Comparison of ENCODE assay signal across 24 cellular contexts in genomic region chr7:3235322-3235721, GRCh38.
"Had no signal": no experiment of that assay in that cellular context is flagged by ENCODE, and none has a peak within 500 bp of the region (broad histone marks: within the 10 kb centered on the region; RNA-seq: fewer than 3 reads in every experiment).

No MANE protein-coding gene starts in this region.

- H3K9me3 ChIP-seq: testis had no signal

- DNase-seq: cortex of kidney; effector memory CD4-positive, alpha-beta T cell; esophagus squamous epithelium; foreskin fibroblast; glutamatergic neuron; islet precursor cell; mammary epithelial cell; naive thymus-derived CD4-positive, alpha-beta T cell; nephron progenitor cell; psoas muscle; retina; stimulated activated CD4-positive, alpha-beta T cell treated with anti-CD3 and anti-CD28 coated beads, Interleukin-15, amount 100 ng/mL, for 24 hours; stimulated activated CD4-positive, alpha-beta T cell treated with anti-CD3 and anti-CD28 coated beads, Interleukin-1b, Interleukin-23, amount 100 ng/mL, for 48 hours; stimulated activated CD4-positive, alpha-beta T cell treated with anti-CD3 and anti-CD28 coated beads, Interleukin-4, amount 100 ng/mL, for 24 hours; stimulated activated naive B cell treated with anti-CD40 and anti-IgM and Interleukin-4, amounts not matched to agents 10 μg/mL and 1 μg/mL and 100 μg/mL, for 72 hours; stimulated activated naive CD8-positive, alpha-beta T cell treated with anti-CD3 and anti-CD28 coated beads, Interleukin-15, amount 100 ng/mL, for 72 hours; testis had no signal

- H3K4me3 Mint-ChIP-seq: nephron progenitor cell; stimulated activated naive B cell treated with anti-CD40 and anti-IgM and Interleukin-4, amounts not matched to agents 10 μg/mL and 1 μg/mL and 100 μg/mL, for 72 hours; stimulated activated naive CD8-positive, alpha-beta T cell treated with anti-CD3 and anti-CD28 coated beads, Interleukin-15, amount 100 ng/mL, for 72 hours had no signal

- H3K27me3 ChIP-seq: testis, tibial nerve had no signal

- H3K4me1 ChIP-seq: esophagus squamous epithelium, gastroesophageal sphincter, psoas muscle, spleen, testis, tibial nerve had no signal

- H3K27ac Mint-ChIP-seq: naive thymus-derived CD4-positive, alpha-beta T cell; nephron progenitor cell; stimulated activated naive B cell treated with anti-CD40 and anti-IgM and Interleukin-4, amounts not matched to agents 10 μg/mL and 1 μg/mL and 100 μg/mL, for 72 hours; stimulated activated naive CD8-positive, alpha-beta T cell treated with anti-CD3 and anti-CD28 coated beads, Interleukin-15, amount 100 ng/mL, for 72 hours had no signal

- H3K36me3 ChIP-seq: esophagus squamous epithelium, gastroesophageal sphincter, spleen, tibial nerve had no signal

- H3K27me3 Mint-ChIP-seq: stimulated activated naive CD8-positive, alpha-beta T cell treated with anti-CD3 and anti-CD28 coated beads, Interleukin-15, amount 100 ng/mL, for 72 hours had no signal

- H3K4me1 Mint-ChIP-seq: stimulated activated naive B cell treated with anti-CD40 and anti-IgM and Interleukin-4, amounts not matched to agents 10 μg/mL and 1 μg/mL and 100 μg/mL, for 72 hours had no signal

- H3K4me3 ChIP-seq: esophagus squamous epithelium, gastroesophageal sphincter, psoas muscle, spleen, testis, tibial nerve had no signal

- H3K27ac ChIP-seq: epithelial cell of prostate, esophagus squamous epithelium, gastroesophageal sphincter, psoas muscle, spleen, testis, tibial nerve had no signal

- ATAC-seq: gastroesophageal sphincter; left lobe of liver; naive thymus-derived CD4-positive, alpha-beta T cell; psoas muscle; sciatic nerve; stimulated activated naive B cell treated with anti-CD40 and anti-IgM and Interleukin-4, amounts not matched to agents 10 μg/mL and 1 μg/mL and 100 μg/mL, for 72 hours; stimulated activated naive CD8-positive, alpha-beta T cell treated with anti-CD3 and anti-CD28 coated beads, Interleukin-15, amount 100 ng/mL, for 72 hours had no signal

- FAIRE-seq: endometrium had no signal
